ENCODE assay signal across 21 cellular contexts in the genomic region with DNA sequence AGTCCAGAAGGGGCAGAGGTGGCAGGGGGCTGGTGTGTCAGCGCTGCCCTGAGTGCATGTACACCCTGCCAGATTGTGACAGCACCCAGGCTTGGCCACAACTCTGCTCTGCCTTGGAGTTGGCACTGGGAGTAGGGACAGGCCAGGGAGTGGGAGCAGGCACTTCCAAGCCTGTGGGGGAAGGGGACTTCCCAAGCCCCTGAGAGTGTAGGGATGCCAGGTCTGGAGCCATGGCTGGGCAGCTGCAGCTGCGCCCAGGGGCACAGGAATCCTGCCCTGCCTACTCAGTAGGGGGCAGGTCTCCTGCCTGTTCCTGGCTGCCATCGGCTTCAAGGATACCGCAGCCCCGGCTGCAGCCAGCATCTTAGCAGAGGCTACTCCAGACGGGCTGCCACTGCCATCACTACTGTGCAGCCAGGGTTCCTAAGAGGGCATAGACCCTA.
DNase-seq lines count a peak whose midpoint lies in the region; ATAC-seq and TF ChIP-seq lines count a peak whose summit lies in the region.
"Had no signal": no experiment of that assay in that cellular context is flagged by ENCODE, and none has a peak within 500 bp of the region (broad histone marks: within the 10 kb centered on the region; RNA-seq: fewer than 3 reads in every experiment).

No MANE protein-coding gene starts in this region.

- ATAC-seq in SK-N-SH treated with all-trans-retinoic acid at 6 μM for 48 hours, result peak; percentile 28; the same call in 2 of the 3 replicates

- H3K4me3 ChIP-seq in osteoblast (ENCODE audit: insufficient read depth, low read length) (no peak overlapping the region), hepatocyte (no peak overlapping the region), tibial nerve (no peak overlapping the region)
- H3K4me3 ChIP-seq: esophagus squamous epithelium, SJSA1, testis had no signal

- TF ChIP-seq POLR2A in tibial nerve (IDR thresholded peaks at IDR 0.05), result no peak

- H4K20me1 ChIP-seq in osteoblast (ENCODE audit: insufficient read depth, low read length) (no peaks in the 10 kb centered on the region), hepatocyte (ENCODE audit: insufficient read depth, poor library complexity, severe bottlenecking) (no peaks in the 10 kb centered on the region)

- H3K4me2 ChIP-seq in osteoblast (ENCODE audit: insufficient read depth, low read length) (no peak overlapping the region), hepatocyte (no peak overlapping the region)

- no peaks in the 10 kb centered on the region for H3K27me3 ChIP-seq in osteoblast (ENCODE audit: insufficient read depth, low read length)
- H3K27me3 ChIP-seq in hepatocyte, result no peaks in the 10 kb centered on the region
- no peaks in the 10 kb centered on the region for H3K27me3 ChIP-seq in tibial nerve
- H3K27me3 ChIP-seq: esophagus squamous epithelium, SJSA1, testis had no signal

- no peaks in the 10 kb centered on the region for H3K36me3 ChIP-seq in osteoblast (ENCODE audit: insufficient read depth, low read length)
- H3K36me3 ChIP-seq in hepatocyte (replicated peaks; ENCODE audit: insufficient read depth, low read depth), result no peaks in the 10 kb centered on the region
- no peaks in the 10 kb centered on the region for H3K36me3 ChIP-seq in tibial nerve
- H3K36me3 ChIP-seq: esophagus squamous epithelium, SJSA1 had no signal

- no peak for TF ChIP-seq CTCF in osteoblast (IDR thresholded peaks at IDR 0.05; ENCODE audit: extremely low read depth, low read depth, low read length)
- TF ChIP-seq CTCF in hepatocyte (IDR thresholded peaks at IDR 0.05; ENCODE audit: poor library complexity), result no peak
- no peak for TF ChIP-seq CTCF in tibial nerve (IDR thresholded peaks at IDR 0.05)

- peak; percentile 2 for DNase-seq in ELF-1 (ENCODE audit: low read depth, low spot score)
- peak; percentile 2 for DNase-seq in iPS-NIHi11 (ENCODE audit: low spot score)
- no peak for DNase-seq in osteoblast (ENCODE audit: insufficient read length, low spot score, missing footprints)
- DNase-seq in hepatocyte (ENCODE audit: low spot score), result no peak
- DNase-seq in A172 (ENCODE audit: low spot score), result no peak
- no peak for DNase-seq in OCI-M2 (lab: John Stamatoyannopoulos, UW; ENCODE audit: unreplicated experiment)
- no peak for DNase-seq in tibial nerve (ENCODE audit: low spot score in 2 of 2)
- DNase-seq: activated CD4-positive, alpha-beta memory T cell treated with anti-CD3 and anti-CD28 coated beads, Interleukin-2, amount 10 ng/mL, durations not matched to agents 7 days and 5 days; activated naive CD4-positive, alpha-beta T cell treated with Interleukin-2 at 50 U/mL for 16 hours; activated T-cell treated with anti-CD3 and anti-CD28 coated beads, Interleukin-2, amount 50 U/mL, for 1 hour; amygdala; central memory CD4-positive, alpha-beta T cell; DMS79; esophagus squamous epithelium; mesendoderm; NCI-H1417; NCI-H526 treated with DMSO at 0.1 percent for 48 hours; OCI-M1; testis had no signal

- H3K4me1 ChIP-seq in osteoblast (ENCODE audit: insufficient read depth, low read length) (no peaks in the 10 kb centered on the region), hepatocyte (ENCODE audit: insufficient read depth) (no peaks in the 10 kb centered on the region), tibial nerve (no peaks in the 10 kb centered on the region)
- H3K4me1 ChIP-seq: esophagus squamous epithelium, SJSA1, testis had no signal

- H3K79me2 ChIP-seq in osteoblast (ENCODE audit: insufficient read depth, low read length), result no peaks in the 10 kb centered on the region
- H3K79me2 ChIP-seq in hepatocyte, result no peaks in the 10 kb centered on the region

- H3K9me3 ChIP-seq in osteoblast (ENCODE audit: low read depth, low read length) (no peaks in the 10 kb centered on the region), hepatocyte (ENCODE audit: low read depth) (no peaks in the 10 kb centered on the region), tibial nerve (no peaks in the 10 kb centered on the region)
- H3K9me3 ChIP-seq: esophagus squamous epithelium, SJSA1, testis had no signal

- TF ChIP-seq EP300 in tibial nerve (IDR thresholded peaks at IDR 0.05), result no peak

- WGBS in hepatocyte (ENCODE audit: low lambda C conversion rate, missing lambda C conversion rate), result 89% methylated on average over 6 of the region's 6 CpGs
- 74 to 81% methylated on average over 6 of the region's 6 CpGs for WGBS in tibial nerve, 2 donors

- H2AFZ ChIP-seq in osteoblast (ENCODE audit: low read length), result peak overlapping the region; percentile 20
- H2AFZ ChIP-seq in hepatocyte, result no peak overlapping the region

- H3K9me2 ChIP-seq in hepatocyte (replicated peaks; ENCODE audit: insufficient read depth), result no peaks in the 10 kb centered on the region

- H3K27ac ChIP-seq in osteoblast (ENCODE audit: low read depth, low read length), result no peak overlapping the region
- H3K27ac ChIP-seq in hepatocyte, result no peak overlapping the region
- H3K27ac ChIP-seq in tibial nerve, result no peak overlapping the region
- H3K27ac ChIP-seq: esophagus squamous epithelium, SJSA1, testis had no signal

TF ChIP-seq in SK-N-SH treated with all-trans-retinoic acid at 6 μM for 48 hours, 23 proteins besides CTCF, POLR2A, EP300 and RAD21:
- no peak for TF ChIP-seq ZNF70 (CRISPR knock-in tag; IDR thresholded peaks at IDR 0.05)
- TF ChIP-seq ISL1 (CRISPR knock-in tag; IDR thresholded peaks at IDR 0.05), result no peak
- TF ChIP-seq TCF4 (CRISPR knock-in tag; IDR thresholded peaks at IDR 0.05; ENCODE audit: borderline replicate concordance), result no peak
- no peak for TF ChIP-seq ESRRG (CRISPR knock-in tag; IDR thresholded peaks at IDR 0.05)
- no peak for TF ChIP-seq SNAI2 (CRISPR knock-in tag; IDR thresholded peaks at IDR 0.05)
- TF ChIP-seq OSR1 (CRISPR knock-in tag; IDR thresholded peaks at IDR 0.05), result no peak
- TF ChIP-seq, protein P1, sequence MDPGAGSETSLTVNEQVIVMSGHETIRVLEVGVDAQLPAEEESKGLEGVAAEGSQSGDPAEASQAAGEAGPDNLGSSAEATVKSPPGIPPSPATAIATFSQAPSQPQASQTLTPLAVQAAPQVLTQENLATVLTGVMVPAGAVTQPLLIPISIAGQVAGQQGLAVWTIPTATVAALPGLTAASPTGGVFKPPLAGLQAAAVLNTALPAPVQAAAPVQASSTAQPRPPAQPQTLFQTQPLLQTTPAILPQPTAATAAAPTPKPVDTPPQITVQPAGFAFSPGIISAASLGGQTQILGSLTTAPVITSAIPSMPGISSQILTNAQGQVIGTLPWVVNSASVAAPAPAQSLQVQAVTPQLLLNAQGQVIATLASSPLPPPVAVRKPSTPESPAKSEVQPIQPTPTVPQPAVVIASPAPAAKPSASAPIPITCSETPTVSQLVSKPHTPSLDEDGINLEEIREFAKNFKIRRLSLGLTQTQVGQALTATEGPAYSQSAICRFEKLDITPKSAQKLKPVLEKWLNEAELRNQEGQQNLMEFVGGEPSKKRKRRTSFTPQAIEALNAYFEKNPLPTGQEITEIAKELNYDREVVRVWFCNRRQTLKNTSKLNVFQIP (CRISPR knock-in tag; IDR thresholded peaks at IDR 0.05; ENCODE audit: borderline replicate concordance, low read depth), result no peak

Comparison
In these comparisons a context has a peak if more than half of its experiments do, and no peak if none do; other contexts are left out.
1. DNase-seq: peak in ELF-1 (single experiment) and iPS-NIHi11 (single experiment); none in osteoblast (single experiment), hepatocyte (single experiment), A172 (single experiment), OCI-M2 (single experiment) and tibial nerve (0 of 2).